1 cellular context compared by ENCODE assay signal in genomic region chr1:42692461-42692860, GRCh38.
TF ChIP-seq lines count a peak whose summit lies in the region.

No MANE protein-coding gene starts in this region.

TF ChIP-seq in GM12878, 131 proteins besides CTCF, POLR2A, EP300 and RAD21:
- TF ChIP-seq, protein P1, sequence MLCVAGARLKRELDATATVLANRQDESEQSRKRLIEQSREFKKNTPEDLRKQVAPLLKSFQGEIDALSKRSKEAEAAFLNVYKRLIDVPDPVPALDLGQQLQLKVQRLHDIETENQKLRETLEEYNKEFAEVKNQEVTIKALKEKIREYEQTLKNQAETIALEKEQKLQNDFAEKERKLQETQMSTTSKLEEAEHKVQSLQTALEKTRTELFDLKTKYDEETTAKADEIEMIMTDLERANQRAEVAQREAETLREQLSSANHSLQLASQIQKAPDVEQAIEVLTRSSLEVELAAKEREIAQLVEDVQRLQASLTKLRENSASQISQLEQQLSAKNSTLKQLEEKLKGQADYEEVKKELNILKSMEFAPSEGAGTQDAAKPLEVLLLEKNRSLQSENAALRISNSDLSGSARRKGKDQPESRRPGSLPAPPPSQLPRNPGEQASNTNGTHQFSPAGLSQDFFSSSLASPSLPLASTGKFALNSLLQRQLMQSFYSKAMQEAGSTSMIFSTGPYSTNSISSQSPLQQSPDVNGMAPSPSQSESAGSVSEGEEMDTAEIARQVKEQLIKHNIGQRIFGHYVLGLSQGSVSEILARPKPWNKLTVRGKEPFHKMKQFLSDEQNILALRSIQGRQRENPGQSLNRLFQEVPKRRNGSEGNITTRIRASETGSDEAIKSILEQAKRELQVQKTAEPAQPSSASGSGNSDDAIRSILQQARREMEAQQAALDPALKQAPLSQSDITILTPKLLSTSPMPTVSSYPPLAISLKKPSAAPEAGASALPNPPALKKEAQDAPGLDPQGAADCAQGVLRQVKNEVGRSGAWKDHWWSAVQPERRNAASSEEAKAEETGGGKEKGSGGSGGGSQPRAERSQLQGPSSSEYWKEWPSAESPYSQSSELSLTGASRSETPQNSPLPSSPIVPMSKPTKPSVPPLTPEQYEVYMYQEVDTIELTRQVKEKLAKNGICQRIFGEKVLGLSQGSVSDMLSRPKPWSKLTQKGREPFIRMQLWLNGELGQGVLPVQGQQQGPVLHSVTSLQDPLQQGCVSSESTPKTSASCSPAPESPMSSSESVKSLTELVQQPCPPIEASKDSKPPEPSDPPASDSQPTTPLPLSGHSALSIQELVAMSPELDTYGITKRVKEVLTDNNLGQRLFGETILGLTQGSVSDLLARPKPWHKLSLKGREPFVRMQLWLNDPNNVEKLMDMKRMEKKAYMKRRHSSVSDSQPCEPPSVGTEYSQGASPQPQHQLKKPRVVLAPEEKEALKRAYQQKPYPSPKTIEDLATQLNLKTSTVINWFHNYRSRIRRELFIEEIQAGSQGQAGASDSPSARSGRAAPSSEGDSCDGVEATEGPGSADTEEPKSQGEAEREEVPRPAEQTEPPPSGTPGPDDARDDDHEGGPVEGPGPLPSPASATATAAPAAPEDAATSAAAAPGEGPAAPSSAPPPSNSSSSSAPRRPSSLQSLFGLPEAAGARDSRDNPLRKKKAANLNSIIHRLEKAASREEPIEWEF (IDR thresholded peaks at IDR 0.05; ENCODE audit: insufficient replicate concordance, low read depth, low read length), result no peak
- TF ChIP-seq EZH2 (IDR thresholded peaks at IDR 0.05; ENCODE audit: borderline replicate concordance, control insufficient read depth, low read depth, low read length), result no peak
- no peak for TF ChIP-seq RUNX3 (IDR thresholded peaks at IDR 0.05; ENCODE audit: low read length)
- no peak for TF ChIP-seq BCL11A (IDR thresholded peaks at IDR 0.05; ENCODE audit: low read depth, low read length)
- TF ChIP-seq NR2C1 (IDR thresholded peaks at IDR 0.05), result no peak
- TF ChIP-seq, protein P2, sequence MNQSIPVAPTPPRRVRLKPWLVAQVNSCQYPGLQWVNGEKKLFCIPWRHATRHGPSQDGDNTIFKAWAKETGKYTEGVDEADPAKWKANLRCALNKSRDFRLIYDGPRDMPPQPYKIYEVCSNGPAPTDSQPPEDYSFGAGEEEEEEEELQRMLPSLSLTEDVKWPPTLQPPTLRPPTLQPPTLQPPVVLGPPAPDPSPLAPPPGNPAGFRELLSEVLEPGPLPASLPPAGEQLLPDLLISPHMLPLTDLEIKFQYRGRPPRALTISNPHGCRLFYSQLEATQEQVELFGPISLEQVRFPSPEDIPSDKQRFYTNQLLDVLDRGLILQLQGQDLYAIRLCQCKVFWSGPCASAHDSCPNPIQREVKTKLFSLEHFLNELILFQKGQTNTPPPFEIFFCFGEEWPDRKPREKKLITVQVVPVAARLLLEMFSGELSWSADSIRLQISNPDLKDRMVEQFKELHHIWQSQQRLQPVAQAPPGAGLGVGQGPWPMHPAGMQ (IDR thresholded peaks at IDR 0.05; ENCODE audit: borderline replicate concordance), result no peak
- TF ChIP-seq ZNF217 (IDR thresholded peaks at IDR 0.05), result no peak
- no peak for TF ChIP-seq CBX3 (IDR thresholded peaks at IDR 0.05; ENCODE audit: borderline replicate concordance, low read depth)
- no peak for TF ChIP-seq ATF2 (IDR thresholded peaks at IDR 0.05; ENCODE audit: low read length)
- no peak for TF ChIP-seq RFX5 (IDR thresholded peaks at IDR 0.05; ENCODE audit: low read depth, low read length)
- no peak for TF ChIP-seq ASH2L (IDR thresholded peaks at IDR 0.05; ENCODE audit: borderline replicate concordance, low read depth)
- no peak for TF ChIP-seq NBN (IDR thresholded peaks at IDR 0.05)
